In genomic region chr6:18387061-18387721, GRCh38 we compare ENCODE assay signal across 8 cellular contexts. TPM values are rescaled to one million over a fixed set of nuclear protein-coding genes. Genes with fewer than 3 reads are reported as not detected.
A peak's percentile ranks its signal among the peaks of the same experiment; 100 is the strongest.
DNase-seq lines count a peak whose midpoint lies in the region; ATAC-seq and TF ChIP-seq lines count a peak whose summit lies in the region.

Gene RNF144B, plus strand, starts transcription at chr6:18387350. Its CDS starts 12,185 bp downstream, at chr6:18399535.

- CTCF ChIA-PET in CD8-positive, alpha-beta T cell (lab: Charles Lee), result interaction anchor here (0.8 kb wide), 1 partner anchor 119 kb away, joined by 4 read pairs; no protein-coding TSS in a partner anchor

- POLR2A ChIA-PET in CD8-positive, alpha-beta T cell (lab: Charles Lee), result interaction anchor here (0.8 to 1.0 kb wide), 3 partner anchors 13 to 787 kb away, joined by 3 read pairs; no protein-coding TSS in a partner anchor

- no peaks in the 10 kb centered on the region for H3K9me3 ChIP-seq in CD8-positive, alpha-beta T cell (ENCODE audit: low read length)
- no peaks in the 10 kb centered on the region for H3K9me3 ChIP-seq in NT2/D1 (ENCODE audit: insufficient read depth, low read length)
- no peaks in the 10 kb centered on the region for H3K9me3 ChIP-seq in mononuclear cell (ENCODE audit: low read depth, low read length)

- no peaks in the 10 kb centered on the region for H3K27me3 ChIP-seq in CD8-positive, alpha-beta T cell (ENCODE audit: insufficient read depth, low read length)
- H3K27me3 ChIP-seq in NT2/D1 (ENCODE audit: insufficient read depth, insufficient read length), result peaks cover 14% of the 10 kb centered on the region
- H3K27me3 ChIP-seq in mononuclear cell (ENCODE audit: insufficient read depth, low read length), result no peaks in the 10 kb centered on the region

- H3K4me3 Mint-ChIP-seq in CD8-positive, alpha-beta T cell, result peak within 1 kb of the TSS; percentile 100

- H3K36me3 ChIP-seq in CD8-positive, alpha-beta T cell (ENCODE audit: insufficient read depth, low read length), result no peaks in the 10 kb centered on the region
- no peaks in the 10 kb centered on the region for H3K36me3 ChIP-seq in NT2/D1 (ENCODE audit: insufficient read depth, insufficient read length, low read length)

- H3K27me3 Mint-ChIP-seq in CD8-positive, alpha-beta T cell (ENCODE audit: low read depth), result no peaks in the 10 kb centered on the region

- DNase-seq in CD8-positive, alpha-beta T cell, result peak; percentile 19 to 85 (median 67)
- DNase-seq in HUDEP-2 (lab: John Stamatoyannopoulos, UW; ENCODE audit: unreplicated experiment in 76 of 76), result peak in 75 of 76 experiments; percentile 28 to 88 (median 75)
- peak; percentile 59 for DNase-seq in NT2/D1 (ENCODE audit: low read depth, low spot score)
- DNase-seq in activated T-cell treated with anti-CD3 and anti-CD28 coated beads for 1 hour (ENCODE audit: low read depth), result peak; percentile 52
- DNase-seq in epidermal melanocyte (ENCODE audit: insufficient read length, low spot score), result peak; percentile 56
- DNase-seq in stimulated activated CD8-positive, alpha-beta memory T cell treated with anti-CD3 and anti-CD28 coated beads, Interleukin-2, amount 100 ng/mL, for 48 hours (ENCODE audit: low read depth in 2 of 2), result peak; percentile 46 to 55

- peak within 1 kb of the TSS; percentile 61 for H3K9ac ChIP-seq in NT2/D1 (ENCODE audit: insufficient read length, low read depth)

- TF ChIP-seq CTCF in CD8-positive, alpha-beta T cell (IDR thresholded peaks at IDR 0.05), result no peak

- ATAC-seq in CD8-positive, alpha-beta T cell, result peak; percentile 90
- ATAC-seq in GM21381 (IDR thresholded peaks at IDR 0.05; ENCODE audit: unreplicated experiment), result peak; percentile 84

- H3K4me1 ChIP-seq in CD8-positive, alpha-beta T cell (ENCODE audit: insufficient read depth, low read length), result peaks cover 13% of the 10 kb centered on the region
- H3K4me1 ChIP-seq in NT2/D1 (ENCODE audit: insufficient read depth, insufficient read length) (no peaks in the 10 kb centered on the region), mononuclear cell (ENCODE audit: insufficient read depth, low read length) (peaks cover 40% of the 10 kb centered on the region)

- H3K9me3 Mint-ChIP-seq in CD8-positive, alpha-beta T cell, result no peaks in the 10 kb centered on the region

- intact Hi-C loops in CD8-positive, alpha-beta T cell (cut with DNase I, micrococcal nuclease), result loop anchor here in 1 of 2 experiments (1.0 to 5.0 kb wide), 2 partner anchors 125 to 232 kb away; partner anchors contain the start of genes DEK, KDM1B and TPMT

- peaks cover 42% of the 10 kb centered on the region for H3K4me1 Mint-ChIP-seq in CD8-positive, alpha-beta T cell (ENCODE audit: low read depth)

- H3K27ac ChIP-seq in CD8-positive, alpha-beta T cell (ENCODE audit: low read depth, low read length), result peak within 1 kb of the TSS; percentile 29

- peak within 1 kb of the TSS; percentile 93 for H3K27ac Mint-ChIP-seq in CD8-positive, alpha-beta T cell

- H3K4me3 ChIP-seq in CD8-positive, alpha-beta T cell (ENCODE audit: low read depth, low read length), result peak within 1 kb of the TSS; percentile 62
- peak within 1 kb of the TSS; percentile 47 for H3K4me3 ChIP-seq in NT2/D1 (ENCODE audit: insufficient read length, low read depth)
- peak within 1 kb of the TSS; percentile 62 for H3K4me3 ChIP-seq in mononuclear cell (ENCODE audit: low read length)

- peaks cover 6% of the 10 kb centered on the region for H3K36me3 Mint-ChIP-seq in CD8-positive, alpha-beta T cell

RNA-seq across cellular contexts. Expression of gene RNF144B, which starts in this region (rescaled TPM):
- 1 to 10 TPM; 1.3 to 2.0 TPM for total RNA-seq in CD8-positive, alpha-beta T cell
- total RNA-seq in mononuclear cell, result 26.1 TPM

Comparison
In these comparisons a context has a peak if more than half of its experiments do, and no peak if none do; other contexts are left out.
1. Peak in every context shown above with its lines: DNase-seq, ATAC-seq, H3K4me3 ChIP-seq and H3K27ac ChIP-seq.